8 cellular contexts compared by ENCODE assay signal in genomic region chr9:92292338-92293074, GRCh38. TPM values are rescaled to one million over a fixed set of nuclear protein-coding genes. Genes with fewer than 3 reads are reported as not detected.
DNase-seq lines count a peak whose midpoint lies in the region; ATAC-seq and TF ChIP-seq lines count a peak whose summit lies in the region.

No MANE protein-coding gene starts in this region.

- H3K9me3 ChIP-seq in Peyer's patch (no peaks in the 10 kb centered on the region), esophagus muscularis mucosa (no peaks in the 10 kb centered on the region), psoas muscle (no peaks in the 10 kb centered on the region)

- TF ChIP-seq POLR2A in Peyer's patch (IDR thresholded peaks at IDR 0.05): no peak
- TF ChIP-seq POLR2A in esophagus muscularis mucosa (IDR thresholded peaks at IDR 0.05; ENCODE audit: low read depth): no peak

- DNase-seq in NCI-H510A (lab: John Stamatoyannopoulos, UW) (peak; percentile 2), NCI-H510A treated with DMSO at 0.1 percent for 48 hours (lab: John Stamatoyannopoulos, UW) (no peak), Peyer's patch (no peak), esophagus muscularis mucosa (ENCODE audit: extremely low spot score) (no peak), psoas muscle (no peak), anterior cingulate cortex (lab: John Stamatoyannopoulos, UW) (no peak)

- no peak for TF ChIP-seq EP300 in esophagus muscularis mucosa (IDR thresholded peaks at IDR 0.05)

- WGBS in esophagus muscularis mucosa: 64% methylated on average over 6 of the region's 8 CpGs
- 56 to 58% (median 56%) methylated on average over 8 of the region's 8 CpGs for WGBS in psoas muscle, 3 donors

- H3K4me3 ChIP-seq in Peyer's patch (peak overlapping the region; percentile 63 to 75 (median 68)), esophagus muscularis mucosa (peak overlapping the region; percentile 71 to 86 (median 74)), psoas muscle (peak overlapping the region; percentile 92)

- H3K27ac ChIP-seq in Peyer's patch (no peak overlapping the region), esophagus muscularis mucosa (replicated peaks in 1 of 4) (peak overlapping the region; percentile 70 to 87 (median 75)), psoas muscle (peak overlapping the region; percentile 92)

- ATAC-seq in psoas muscle (no peak), GM19328 (IDR thresholded peaks at IDR 0.05; ENCODE audit: unreplicated experiment) (no peak), HG02973 (IDR thresholded peaks at IDR 0.05; ENCODE audit: unreplicated experiment) (no peak)

- H3K27me3 ChIP-seq in Peyer's patch: no peaks in the 10 kb centered on the region
- no peaks in the 10 kb centered on the region for H3K27me3 ChIP-seq in esophagus muscularis mucosa
- H3K27me3 ChIP-seq in psoas muscle (ENCODE audit: insufficient read depth in 3 of 3, low read length in 2 of 3): no peaks in the 10 kb centered on the region

- H3K4me1 ChIP-seq in Peyer's patch (peaks cover 0 to 17% (median 7%) of the 10 kb centered on the region in 4 donors), esophagus muscularis mucosa (peaks cover 11 to 34% (median 30%) of the 10 kb centered on the region in 4 donors), psoas muscle (peaks cover 19% of the 10 kb centered on the region)

- no peak for TF ChIP-seq CTCF in Peyer's patch (IDR thresholded peaks at IDR 0.05)
- TF ChIP-seq CTCF in esophagus muscularis mucosa (IDR thresholded peaks at IDR 0.05): no peak
- TF ChIP-seq CTCF in psoas muscle (IDR thresholded peaks at IDR 0.05): no peak

- H3K36me3 ChIP-seq in Peyer's patch (peaks cover 0 to 13% (median 0%) of the 10 kb centered on the region in 3 donors), esophagus muscularis mucosa (peaks cover 2 to 25% (median 12%) of the 10 kb centered on the region in 4 donors), psoas muscle (ENCODE audit: insufficient read depth in 1 of 2, low read depth in 1 of 2) (peaks cover 0 to 30% of the 10 kb centered on the region in 2 donors)

- intact Hi-C loops in esophagus muscularis mucosa (cut with DNase I) (loop anchor here (5.0 kb wide), 1 partner anchor 160 kb away; no protein-coding TSS in a partner anchor), psoas muscle (cut with DNase I) (no loop called here)

RNA-seq across cellular contexts. Expression of gene IARS1, which starts 1.0 kb away (rescaled TPM):
- 100 to 1,000 TPM in 1 of 4 donors, 10 to 100 TPM in 3; 34.2 to 164 (median 44.9) TPM for total RNA-seq in Peyer's patch
- 10 to 100 TPM; 49.8 to 80.6 (median 67.1) TPM for total RNA-seq in esophagus muscularis mucosa
- total RNA-seq in psoas muscle: 100 to 1,000 TPM in 2 of 4 donors, 10 to 100 TPM in 2; 93.3 to 166 (median 102) TPM
- 100 to 1,000 TPM in 1 of 3 donors, 10 to 100 TPM in 2; 45.6 to 183 (median 90.9) TPM for polyA plus RNA-seq in psoas muscle

RNA-seq across cellular contexts. Expression of gene NOL8, which starts 32.6 kb away (rescaled TPM):
- total RNA-seq in Peyer's patch (10 to 100 TPM; 25.8 to 94.1 (median 31.3) TPM), esophagus muscularis mucosa (10 to 100 TPM; 17.1 to 28.2 (median 22.5) TPM), psoas muscle (10 to 100 TPM; 14.5 to 29.4 (median 20.1) TPM)
- polyA plus RNA-seq in psoas muscle: 10 to 100 TPM; 11.2 to 21.1 (median 11.7) TPM

RNA-seq across cellular contexts. Expression of gene CENPP, which starts 33.2 kb away (rescaled TPM):
- 10 to 100 TPM in 1 of 4 donors, 1 to 10 TPM in 3; 2.8 to 51.2 (median 4.9) TPM for total RNA-seq in Peyer's patch
- total RNA-seq in esophagus muscularis mucosa: 1 to 10 TPM; 1.0 to 5.8 (median 2.0) TPM
- total RNA-seq in psoas muscle: 10 to 100 TPM in 1 of 4 donors, 1 to 10 TPM in 3; 5.9 to 15.7 (median 8.0) TPM
- polyA plus RNA-seq in psoas muscle: 1 to 10 TPM; 1.8 to 6.4 (median 3.9) TPM

Comparison
In these comparisons a context has a peak if more than half of its experiments do, and no peak if none do; other contexts are left out.
1. H3K27ac ChIP-seq: peak in esophagus muscularis mucosa (4 of 4) and psoas muscle (single experiment); none in Peyer's patch (0 of 4).
2. Peak in every context shown above with its lines, with median percentiles within 50 percentile points of each other: H3K4me3 ChIP-seq.